ENCODE assay signal across 1 cellular context in the genomic region with DNA sequence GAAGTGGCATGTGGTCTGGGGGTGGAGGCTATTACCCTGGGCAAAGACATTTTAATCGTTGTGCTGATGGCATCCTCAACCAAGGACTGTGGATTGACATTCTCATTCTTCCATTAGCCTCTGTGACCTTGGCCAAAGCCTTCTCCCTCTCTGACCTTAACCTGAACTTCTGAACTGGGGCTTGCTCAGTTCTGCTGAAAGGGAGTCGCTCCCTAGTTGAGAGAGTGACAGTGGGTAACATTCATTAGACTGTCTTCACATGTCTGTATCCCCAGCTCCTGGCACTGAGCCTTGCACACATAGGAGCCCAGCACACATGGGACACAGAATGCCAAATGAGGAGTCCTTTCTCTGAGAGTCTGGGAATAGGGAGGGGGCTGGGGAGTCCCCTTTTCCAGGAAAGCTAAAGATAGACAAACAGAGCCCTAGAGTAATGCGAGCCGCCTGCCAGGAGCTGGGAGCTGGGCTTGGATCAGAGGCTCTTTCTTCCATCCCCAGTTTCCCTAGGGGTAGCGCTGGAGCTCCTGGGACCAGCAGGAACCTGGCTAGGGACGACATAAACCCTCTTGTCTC.
TF ChIP-seq lines count a peak whose summit lies in the region.

No MANE protein-coding gene starts in this region.

TF ChIP-seq in endothelial cell of umbilical vein, 7 proteins besides CTCF, POLR2A, EP300 and RAD21:
- TF ChIP-seq JUN (IDR thresholded peaks at IDR 0.05; ENCODE audit: borderline replicate concordance, insufficient read depth, insufficient read length, low read depth), result no peak
TF ChIP-seq in endothelial cell of umbilical vein: peak in this region for 0.
